1 cellular context compared by ENCODE assay signal in the genomic region with DNA sequence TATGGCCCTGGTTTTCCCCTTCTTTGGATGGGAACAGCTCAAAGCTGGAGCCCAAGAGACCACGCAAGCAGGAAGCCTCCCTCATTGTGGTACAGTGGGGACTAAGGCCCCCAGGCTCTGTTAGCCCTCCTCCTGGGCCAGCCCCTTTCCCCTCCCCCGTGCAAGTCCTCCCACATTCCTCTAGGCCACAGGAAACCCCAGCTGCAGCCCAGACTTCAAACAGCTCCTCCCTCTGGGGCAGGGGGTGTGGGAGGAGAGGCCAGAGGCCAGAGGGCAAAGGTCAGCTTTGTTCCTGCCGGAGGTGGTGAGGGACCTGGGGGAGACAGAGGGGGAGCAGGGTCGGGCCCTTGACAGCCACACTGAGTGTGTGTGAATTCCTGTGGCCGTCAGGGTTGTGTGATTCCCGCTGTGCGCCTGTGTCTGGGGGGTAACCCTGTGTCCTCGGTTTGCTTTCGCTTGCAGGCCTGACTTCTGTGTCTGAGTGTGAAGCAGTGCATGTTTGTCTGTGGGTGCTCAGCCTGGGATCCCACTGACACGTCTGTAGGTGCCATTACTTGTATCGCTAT.
A peak's percentile ranks its signal among the peaks of the same experiment; 100 is the strongest.
TF ChIP-seq lines count a peak whose summit lies in the region.

No MANE protein-coding gene starts in this region.

TF ChIP-seq in HepG2, 621 proteins besides CTCF, POLR2A, EP300 and RAD21 (continued from another document and continues in another):
- TF ChIP-seq, protein P1, sequence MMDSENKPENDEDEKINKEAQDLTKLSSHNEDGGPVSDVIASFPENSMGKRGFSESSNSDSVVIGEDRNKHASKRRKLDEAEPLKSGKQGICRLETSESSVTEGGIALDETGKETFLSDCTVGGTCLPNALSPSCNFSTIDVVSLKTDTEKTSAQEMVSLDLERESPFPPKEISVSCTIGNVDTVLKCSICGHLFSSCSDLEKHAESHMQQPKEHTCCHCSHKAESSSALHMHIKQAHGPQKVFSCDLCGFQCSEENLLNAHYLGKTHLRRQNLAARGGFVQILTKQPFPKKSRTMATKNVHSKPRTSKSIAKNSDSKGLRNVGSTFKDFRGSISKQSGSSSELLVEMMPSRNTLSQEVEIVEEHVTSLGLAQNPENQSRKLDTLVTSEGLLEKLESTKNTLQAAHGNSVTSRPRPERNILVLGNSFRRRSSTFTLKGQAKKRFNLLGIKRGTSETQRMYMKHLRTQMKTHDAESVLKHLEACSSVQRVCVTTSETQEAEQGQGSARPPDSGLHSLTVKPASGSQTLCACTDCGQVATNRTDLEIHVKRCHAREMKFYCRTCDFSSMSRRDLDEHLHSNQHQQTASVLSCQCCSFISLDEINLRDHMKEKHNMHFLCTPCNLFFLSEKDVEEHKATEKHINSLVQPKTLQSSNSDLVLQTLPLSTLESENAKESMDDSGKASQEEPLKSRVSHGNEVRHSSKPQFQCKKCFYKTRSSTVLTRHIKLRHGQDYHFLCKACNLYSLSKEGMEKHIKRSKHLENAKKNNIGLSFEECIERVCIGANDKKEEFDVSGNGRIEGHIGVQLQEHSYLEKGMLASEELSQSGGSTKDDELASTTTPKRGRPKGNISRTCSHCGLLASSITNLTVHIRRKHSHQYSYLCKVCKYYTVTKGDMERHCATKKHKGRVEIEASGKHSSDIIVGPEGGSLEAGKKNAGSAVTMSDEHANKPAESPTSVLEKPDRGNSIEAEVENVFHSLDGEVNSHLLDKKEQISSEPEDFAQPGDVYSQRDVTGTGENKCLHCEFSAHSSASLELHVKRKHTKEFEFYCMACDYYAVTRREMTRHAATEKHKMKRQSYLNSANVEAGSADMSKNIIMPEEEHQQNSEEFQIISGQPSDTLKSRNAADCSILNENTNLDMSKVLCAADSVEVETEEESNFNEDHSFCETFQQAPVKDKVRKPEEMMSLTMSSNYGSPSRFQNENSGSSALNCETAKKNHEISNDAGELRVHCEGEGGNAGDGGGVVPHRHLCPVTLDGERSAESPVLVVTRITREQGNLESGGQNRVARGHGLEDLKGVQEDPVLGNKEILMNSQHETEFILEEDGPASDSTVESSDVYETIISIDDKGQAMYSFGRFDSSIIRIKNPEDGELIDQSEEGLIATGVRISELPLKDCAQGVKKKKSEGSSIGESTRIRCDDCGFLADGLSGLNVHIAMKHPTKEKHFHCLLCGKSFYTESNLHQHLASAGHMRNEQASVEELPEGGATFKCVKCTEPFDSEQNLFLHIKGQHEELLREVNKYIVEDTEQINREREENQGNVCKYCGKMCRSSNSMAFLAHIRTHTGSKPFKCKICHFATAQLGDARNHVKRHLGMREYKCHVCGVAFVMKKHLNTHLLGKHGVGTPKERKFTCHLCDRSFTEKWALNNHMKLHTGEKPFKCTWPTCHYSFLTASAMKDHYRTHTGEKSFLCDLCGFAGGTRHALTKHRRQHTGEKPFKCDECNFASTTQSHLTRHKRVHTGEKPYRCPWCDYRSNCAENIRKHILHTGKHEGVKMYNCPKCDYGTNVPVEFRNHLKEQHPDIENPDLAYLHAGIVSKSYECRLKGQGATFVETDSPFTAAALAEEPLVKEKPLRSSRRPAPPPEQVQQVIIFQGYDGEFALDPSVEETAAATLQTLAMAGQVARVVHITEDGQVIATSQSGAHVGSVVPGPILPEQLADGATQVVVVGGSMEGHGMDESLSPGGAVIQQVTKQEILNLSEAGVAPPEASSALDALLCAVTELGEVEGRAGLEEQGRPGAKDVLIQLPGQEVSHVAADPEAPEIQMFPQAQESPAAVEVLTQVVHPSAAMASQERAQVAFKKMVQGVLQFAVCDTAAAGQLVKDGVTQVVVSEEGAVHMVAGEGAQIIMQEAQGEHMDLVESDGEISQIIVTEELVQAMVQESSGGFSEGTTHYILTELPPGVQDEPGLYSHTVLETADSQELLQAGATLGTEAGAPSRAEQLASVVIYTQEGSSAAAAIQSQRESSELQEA (CRISPR knock-in tag; IDR thresholded peaks at IDR 0.05; ENCODE audit: not compliant biosample characterization) = no peak
- TF ChIP-seq, protein P2, sequence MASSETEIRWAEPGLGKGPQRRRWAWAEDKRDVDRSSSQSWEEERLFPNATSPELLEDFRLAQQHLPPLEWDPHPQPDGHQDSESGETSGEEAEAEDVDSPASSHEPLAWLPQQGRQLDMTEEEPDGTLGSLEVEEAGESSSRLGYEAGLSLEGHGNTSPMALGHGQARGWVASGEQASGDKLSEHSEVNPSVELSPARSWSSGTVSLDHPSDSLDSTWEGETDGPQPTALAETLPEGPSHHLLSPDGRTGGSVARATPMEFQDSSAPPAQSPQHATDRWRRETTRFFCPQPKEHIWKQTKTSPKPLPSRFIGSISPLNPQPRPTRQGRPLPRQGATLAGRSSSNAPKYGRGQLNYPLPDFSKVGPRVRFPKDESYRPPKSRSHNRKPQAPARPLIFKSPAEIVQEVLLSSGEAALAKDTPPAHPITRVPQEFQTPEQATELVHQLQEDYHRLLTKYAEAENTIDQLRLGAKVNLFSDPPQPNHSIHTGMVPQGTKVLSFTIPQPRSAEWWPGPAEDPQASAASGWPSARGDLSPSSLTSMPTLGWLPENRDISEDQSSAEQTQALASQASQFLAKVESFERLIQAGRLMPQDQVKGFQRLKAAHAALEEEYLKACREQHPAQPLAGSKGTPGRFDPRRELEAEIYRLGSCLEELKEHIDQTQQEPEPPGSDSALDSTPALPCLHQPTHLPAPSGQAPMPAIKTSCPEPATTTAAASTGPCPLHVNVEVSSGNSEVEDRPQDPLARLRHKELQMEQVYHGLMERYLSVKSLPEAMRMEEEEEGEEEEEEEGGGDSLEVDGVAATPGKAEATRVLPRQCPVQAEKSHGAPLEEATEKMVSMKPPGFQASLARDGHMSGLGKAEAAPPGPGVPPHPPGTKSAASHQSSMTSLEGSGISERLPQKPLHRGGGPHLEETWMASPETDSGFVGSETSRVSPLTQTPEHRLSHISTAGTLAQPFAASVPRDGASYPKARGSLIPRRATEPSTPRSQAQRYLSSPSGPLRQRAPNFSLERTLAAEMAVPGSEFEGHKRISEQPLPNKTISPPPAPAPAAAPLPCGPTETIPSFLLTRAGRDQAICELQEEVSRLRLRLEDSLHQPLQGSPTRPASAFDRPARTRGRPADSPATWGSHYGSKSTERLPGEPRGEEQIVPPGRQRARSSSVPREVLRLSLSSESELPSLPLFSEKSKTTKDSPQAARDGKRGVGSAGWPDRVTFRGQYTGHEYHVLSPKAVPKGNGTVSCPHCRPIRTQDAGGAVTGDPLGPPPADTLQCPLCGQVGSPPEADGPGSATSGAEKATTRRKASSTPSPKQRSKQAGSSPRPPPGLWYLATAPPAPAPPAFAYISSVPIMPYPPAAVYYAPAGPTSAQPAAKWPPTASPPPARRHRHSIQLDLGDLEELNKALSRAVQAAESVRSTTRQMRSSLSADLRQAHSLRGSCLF (CRISPR knock-in tag; IDR thresholded peaks at IDR 0.05; ENCODE audit: borderline replicate concordance) = no peak
- TF ChIP-seq ZNF558 (CRISPR knock-in tag; IDR thresholded peaks at IDR 0.05; ENCODE audit: borderline replicate concordance) (no peak), HOXA5 (CRISPR knock-in tag; IDR thresholded peaks at IDR 0.05) (0 out of 2 replicates have a peak, but pooled peaks have one; percentile 31), U2AF2 (IDR thresholded peaks at IDR 0.05; ENCODE audit: low read depth, low read length) (no peak), MIER3 (CRISPR knock-in tag; IDR thresholded peaks at IDR 0.05; ENCODE audit: borderline replicate concordance) (peak; percentile 92), MAFG (CRISPR knock-in tag; IDR thresholded peaks at IDR 0.05) (no peak), SRSF9 (IDR thresholded peaks at IDR 0.05; ENCODE audit: borderline replicate concordance, insufficient read depth, low read depth, low read length, poor library complexity, severe bottlenecking) (no peak), AHR (CRISPR knock-in tag; IDR thresholded peaks at IDR 0.05) (no peak), NRL (CRISPR knock-in tag; IDR thresholded peaks at IDR 0.05; ENCODE audit: borderline replicate concordance) (peak; percentile 26; the same call in 1 of the 2 replicates), YY1 (IDR thresholded peaks at IDR 0.05; ENCODE audit: insufficient read depth, insufficient replicate concordance, low read depth, low read length) (peak; percentile 42), RBM39 (IDR thresholded peaks at IDR 0.05; ENCODE audit: low read depth, low read length, poor library complexity, severe bottlenecking) (peak; percentile 59), PAF1 (CRISPR knock-in tag; IDR thresholded peaks at IDR 0.05) (no peak), ZNF720 (CRISPR knock-in tag; IDR thresholded peaks at IDR 0.05) (no peak), STAG1 (CRISPR knock-in tag; IDR thresholded peaks at IDR 0.05) (no peak; the same call in 1 of the 2 replicates), MED13 (CRISPR knock-in tag; IDR thresholded peaks at IDR 0.05) (peak; percentile 79; the same call in 1 of the 2 replicates), HMGXB4 (CRISPR knock-in tag; IDR thresholded peaks at IDR 0.05; ENCODE audit: borderline replicate concordance in 1 of 2, low read depth in 1 of 2) (peak; percentile 73 to 76; a peak in 3 of 4 replicates), ZNF800 (CRISPR knock-in tag; IDR thresholded peaks at IDR 0.05) (0 out of 2 replicates have a peak, but pooled peaks have one; percentile 32)
- TF ChIP-seq, protein P3, sequence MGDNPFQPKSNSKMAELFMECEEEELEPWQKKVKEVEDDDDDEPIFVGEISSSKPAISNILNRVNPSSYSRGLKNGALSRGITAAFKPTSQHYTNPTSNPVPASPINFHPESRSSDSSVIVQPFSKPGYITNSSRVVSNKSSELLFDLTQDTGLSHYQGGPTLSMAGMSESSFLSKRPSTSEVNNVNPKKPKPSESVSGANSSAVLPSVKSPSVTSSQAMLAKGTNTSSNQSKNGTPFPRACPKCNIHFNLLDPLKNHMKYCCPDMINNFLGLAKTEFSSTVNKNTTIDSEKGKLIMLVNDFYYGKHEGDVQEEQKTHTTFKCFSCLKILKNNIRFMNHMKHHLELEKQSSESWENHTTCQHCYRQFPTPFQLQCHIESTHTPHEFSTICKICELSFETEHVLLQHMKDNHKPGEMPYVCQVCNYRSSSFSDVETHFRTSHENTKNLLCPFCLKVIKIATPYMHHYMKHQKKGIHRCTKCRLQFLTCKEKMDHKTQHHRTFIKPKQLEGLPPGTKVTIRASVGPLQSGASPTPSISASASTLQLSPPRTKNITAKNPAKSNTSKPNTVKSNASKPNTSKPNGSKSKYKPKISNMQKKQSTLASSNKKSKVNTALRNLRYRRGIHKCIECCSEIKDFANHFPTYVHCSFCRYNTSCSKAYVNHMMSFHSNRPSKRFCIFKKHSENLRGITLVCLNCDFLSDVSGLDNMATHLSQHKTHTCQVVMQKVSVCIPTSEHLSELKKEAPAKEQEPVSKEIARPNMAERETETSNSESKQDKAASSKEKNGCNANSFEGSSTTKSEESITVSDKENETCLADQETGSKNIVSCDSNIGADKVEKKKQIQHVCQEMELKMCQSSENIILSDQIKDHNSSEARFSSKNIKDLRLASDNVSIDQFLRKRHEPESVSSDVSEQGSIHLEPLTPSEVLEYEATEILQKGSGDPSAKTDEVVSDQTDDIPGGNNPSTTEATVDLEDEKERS (CRISPR knock-in tag; IDR thresholded peaks at IDR 0.05) = peak; percentile 42; the same call in 1 of the 2 replicates
- TF ChIP-seq, protein P4, sequence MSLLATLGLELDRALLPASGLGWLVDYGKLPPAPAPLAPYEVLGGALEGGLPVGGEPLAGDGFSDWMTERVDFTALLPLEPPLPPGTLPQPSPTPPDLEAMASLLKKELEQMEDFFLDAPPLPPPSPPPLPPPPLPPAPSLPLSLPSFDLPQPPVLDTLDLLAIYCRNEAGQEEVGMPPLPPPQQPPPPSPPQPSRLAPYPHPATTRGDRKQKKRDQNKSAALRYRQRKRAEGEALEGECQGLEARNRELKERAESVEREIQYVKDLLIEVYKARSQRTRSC (CRISPR knock-in tag; IDR thresholded peaks at IDR 0.05; ENCODE audit: low read depth) = no peak
- TF ChIP-seq, protein P5, sequence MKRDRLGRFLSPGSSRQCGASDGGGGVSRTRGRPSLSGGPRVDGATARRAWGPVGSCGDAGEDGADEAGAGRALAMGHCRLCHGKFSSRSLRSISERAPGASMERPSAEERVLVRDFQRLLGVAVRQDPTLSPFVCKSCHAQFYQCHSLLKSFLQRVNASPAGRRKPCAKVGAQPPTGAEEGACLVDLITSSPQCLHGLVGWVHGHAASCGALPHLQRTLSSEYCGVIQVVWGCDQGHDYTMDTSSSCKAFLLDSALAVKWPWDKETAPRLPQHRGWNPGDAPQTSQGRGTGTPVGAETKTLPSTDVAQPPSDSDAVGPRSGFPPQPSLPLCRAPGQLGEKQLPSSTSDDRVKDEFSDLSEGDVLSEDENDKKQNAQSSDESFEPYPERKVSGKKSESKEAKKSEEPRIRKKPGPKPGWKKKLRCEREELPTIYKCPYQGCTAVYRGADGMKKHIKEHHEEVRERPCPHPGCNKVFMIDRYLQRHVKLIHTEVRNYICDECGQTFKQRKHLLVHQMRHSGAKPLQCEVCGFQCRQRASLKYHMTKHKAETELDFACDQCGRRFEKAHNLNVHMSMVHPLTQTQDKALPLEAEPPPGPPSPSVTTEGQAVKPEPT (CRISPR knock-in tag; IDR thresholded peaks at IDR 0.05; ENCODE audit: low read depth) = no peak
- TF ChIP-seq, protein P6, sequence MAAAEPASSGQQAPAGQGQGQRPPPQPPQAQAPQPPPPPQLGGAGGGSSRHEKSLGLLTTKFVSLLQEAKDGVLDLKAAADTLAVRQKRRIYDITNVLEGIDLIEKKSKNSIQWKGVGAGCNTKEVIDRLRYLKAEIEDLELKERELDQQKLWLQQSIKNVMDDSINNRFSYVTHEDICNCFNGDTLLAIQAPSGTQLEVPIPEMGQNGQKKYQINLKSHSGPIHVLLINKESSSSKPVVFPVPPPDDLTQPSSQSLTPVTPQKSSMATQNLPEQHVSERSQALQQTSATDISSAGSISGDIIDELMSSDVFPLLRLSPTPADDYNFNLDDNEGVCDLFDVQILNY (CRISPR knock-in tag; conservative IDR thresholded peaks at IDR 0.05) = no peak
